8 cellular contexts compared by ENCODE assay signal in genomic region chr6:106974999-106975698, GRCh38. TPM values are rescaled to one million over a fixed set of nuclear protein-coding genes. Genes with fewer than 3 reads are reported as not detected.
DNase-seq lines count a peak whose midpoint lies in the region; ATAC-seq lines count a peak whose summit lies in the region.

No MANE protein-coding gene starts in this region.

- no peaks in the 10 kb centered on the region for H3K36me3 Mint-ChIP-seq in activated naive CD4-positive, alpha-beta T cell treated with anti-CD3 and anti-CD28 coated beads, Interleukin-2, amount 50 U/mL, for 72 hours

- no peak overlapping the region for H3K27ac Mint-ChIP-seq in activated naive CD4-positive, alpha-beta T cell treated with anti-CD3 and anti-CD28 coated beads, Interleukin-2, amount 50 U/mL, for 72 hours

- WGBS in iPS DF 6.9 (ENCODE audit: insufficient coverage, insufficient read length): no CpG with 5 or more reads among the region's 85 CpGs

- H3K36me3 ChIP-seq in iPS DF 6.9 (ENCODE audit: control insufficient read depth, insufficient read depth, low read length) (peaks cover 9% of the 10 kb centered on the region), skeletal muscle satellite cell (ENCODE audit: insufficient read depth, low read length) (no peaks in the 10 kb centered on the region)

- H3K27me3 ChIP-seq in iPS DF 6.9 (ENCODE audit: control insufficient read depth, insufficient read depth, low read length): no peaks in the 10 kb centered on the region
- H3K27me3 ChIP-seq in skeletal muscle satellite cell (ENCODE audit: control insufficient read depth, insufficient read depth, low read length): peaks cover 52% of the 10 kb centered on the region

- no peaks in the 10 kb centered on the region; the same call in 1 of the 2 replicates for H3K4me1 ChIP-seq in iPS DF 6.9 (ENCODE audit: control insufficient read depth, insufficient read depth, low read length)
- H3K4me1 ChIP-seq in skeletal muscle satellite cell (ENCODE audit: control insufficient read depth, insufficient read depth, low read length): no peaks in the 10 kb centered on the region

- H3K9me3 Mint-ChIP-seq in activated naive CD4-positive, alpha-beta T cell treated with anti-CD3 and anti-CD28 coated beads, Interleukin-2, amount 50 U/mL, for 72 hours: no peaks in the 10 kb centered on the region

- peak overlapping the region; percentile 87 for H3K4me2 ChIP-seq in skeletal muscle satellite cell (ENCODE audit: low read length)

- no peak overlapping the region for H3K27ac ChIP-seq in iPS DF 6.9 (ENCODE audit: low read length)

- H3K9me3 ChIP-seq in iPS DF 6.9 (ENCODE audit: control insufficient read depth, insufficient read depth, low read length) (no peaks in the 10 kb centered on the region), skeletal muscle satellite cell (replicated peaks; ENCODE audit: low read length) (no peaks in the 10 kb centered on the region)

- no peak overlapping the region for H3K9ac ChIP-seq in skeletal muscle satellite cell (ENCODE audit: low read depth, low read length)

- peak overlapping the region; percentile 80 for H3K4me3 ChIP-seq in iPS DF 6.9 (ENCODE audit: low read length)
- H3K4me3 ChIP-seq in skeletal muscle satellite cell (ENCODE audit: low read length): peak overlapping the region; percentile 68

- DNase-seq in SHP77 (lab: John Stamatoyannopoulos, UW): peak; percentile 52 to 69
- DNase-seq in SHP77 treated with DMSO at 0.1 percent for 48 hours (lab: John Stamatoyannopoulos, UW): no peak
- DNase-seq in NCI-H2171 treated with DMSO at 0.1 percent for 48 hours (lab: John Stamatoyannopoulos, UW): peak; percentile 72
- DNase-seq in activated naive CD4-positive, alpha-beta T cell treated with anti-CD3 and anti-CD28 coated beads, Interleukin-2, amount 50 U/mL, for 72 hours (ENCODE audit: low spot score in 2 of 2): peak in 1 of 2 donors; percentile 13
- no peak for DNase-seq in iPS DF 6.9 (ENCODE audit: low read depth, low spot score)

- peak; percentile 58 for ATAC-seq in HG02623 (IDR thresholded peaks at IDR 0.05; ENCODE audit: unreplicated experiment)
- ATAC-seq in activated naive CD4-positive, alpha-beta T cell treated with anti-CD3 and anti-CD28 coated beads, Interleukin-2, amount 50 U/mL, for 72 hours: peak; percentile 56 to 60
- ATAC-seq in HG03457 (IDR thresholded peaks at IDR 0.05; ENCODE audit: unreplicated experiment): no peak

RNA-seq across cellular contexts. Expression of gene CD24, which starts 0.6 kb away (rescaled TPM):
- 1 to 10 TPM in 1 of 2 donors, under 1 TPM in 1; 0.89 to 1.9 TPM for total RNA-seq in activated naive CD4-positive, alpha-beta T cell treated with anti-CD3 and anti-CD28 coated beads, Interleukin-2, amount 50 U/mL, for 72 hours
- 0.25 and 5.0 TPM in 2 replicates for total RNA-seq in skeletal muscle satellite cell (2012; rRNA removed)

RNA-seq across cellular contexts. Expression of gene MTRES1, which starts 52.9 kb away (rescaled TPM):
- 10 to 100 TPM; 10.2 to 23.0 TPM for total RNA-seq in activated naive CD4-positive, alpha-beta T cell treated with anti-CD3 and anti-CD28 coated beads, Interleukin-2, amount 50 U/mL, for 72 hours
- total RNA-seq in skeletal muscle satellite cell (2012; rRNA removed): 12.7 and 17.2 TPM in 2 replicates

Comparison
In these comparisons a context has a peak if more than half of its experiments do, and no peak if none do; other contexts are left out.
1. DNase-seq: peak in SHP77 (2 of 2) and NCI-H2171 treated with DMSO at 0.1 percent for 48 hours (single experiment); none in SHP77 treated with DMSO at 0.1 percent for 48 hours (single experiment) and iPS DF 6.9 (single experiment).